8 cellular contexts compared by ENCODE assay signal in genomic region chr14:23095196-23096108, GRCh38. TPM values are rescaled to one million over a fixed set of nuclear protein-coding genes. Genes with fewer than 3 reads are reported as not detected.
DNase-seq lines count a peak whose midpoint lies in the region; ATAC-seq and TF ChIP-seq lines count a peak whose summit lies in the region.

Gene C14orf119, plus strand, starts transcription at chr14:23095505. Its CDS starts 2,154 bp downstream, at chr14:23097659.

- peak within 1 kb of the TSS; percentile 98 for H3K4ac ChIP-seq in IMR-90 (ENCODE audit: low read depth, low read length)

- TSS peak; percentile 46 for BruUV-seq in IMR-90 (replicated peaks; lab: Mats Ljungman, UMichigan)

- H3K4me3 ChIP-seq in IMR-90 (ENCODE audit: insufficient read depth, low read depth, low read length) (peak within 1 kb of the TSS; percentile 67), fibroblast of pulmonary artery (replicated peaks; ENCODE audit: low read depth, low read length) (peak within 1 kb of the TSS; percentile 70), neural cell (ENCODE audit: low read length) (peak within 1 kb of the TSS; percentile 74), transverse colon (peak within 1 kb of the TSS; percentile 65 to 93 (median 84))

- peak; percentile 41 for TF ChIP-seq EP300 in neural cell (conservative IDR thresholded peaks at IDR 0.05; ENCODE audit: poor library complexity, severe bottlenecking)
- TF ChIP-seq EP300 in transverse colon (IDR thresholded peaks at IDR 0.05; ENCODE audit: low read depth), result no peak

- H3K27me3 ChIP-seq in IMR-90 (ENCODE audit: control insufficient read depth, insufficient read depth, low read length) (no peaks in the 10 kb centered on the region), neural cell (ENCODE audit: insufficient read depth, low read depth, low read length) (no peaks in the 10 kb centered on the region), transverse colon (no peaks in the 10 kb centered on the region)

- H2BK5ac ChIP-seq in IMR-90 (ENCODE audit: low read depth, low read length, poor library complexity, severe bottlenecking), result peak within 1 kb of the TSS; percentile 95

- H4K91ac ChIP-seq in IMR-90 (ENCODE audit: insufficient read depth, low read depth, low read length), result peak within 1 kb of the TSS; percentile 96

- no peak for TF ChIP-seq CTCF in IMR-90 (conservative IDR thresholded peaks at IDR 0.05; ENCODE audit: low read depth, low read length)
- no peak for TF ChIP-seq CTCF in fibroblast of pulmonary artery (IDR thresholded peaks at IDR 0.05; ENCODE audit: low read length, missing control alignments)
- TF ChIP-seq CTCF in neural cell (IDR thresholded peaks at IDR 0.05; ENCODE audit: poor library complexity, severe bottlenecking), result no peak
- no peak for TF ChIP-seq CTCF in transverse colon (IDR thresholded peaks at IDR 0.05)

- H3K4me1 ChIP-seq in IMR-90 (ENCODE audit: control insufficient read depth, insufficient read depth, low read length), result peaks cover 3% of the 10 kb centered on the region; the same call in 1 of the 2 replicates
- H3K4me1 ChIP-seq in transverse colon, result peaks cover 22 to 39% (median 26%) of the 10 kb centered on the region in 4 donors

- in situ Hi-C loops in IMR-90 (cut with MboI; ENCODE audit: low sequenced_read_pairs), result loop anchor here (25.0 kb wide), 1 partner anchor 1042 kb away; the partner anchor contains the start of genes EMC9, FITM1, PSME1 and PSME2
- in situ Hi-C loops in transverse colon (cut with MboI; ENCODE audit: low pct_ligation_motif_present in 1 of 4, low pct_unique_long_range_greater_than_20kb in 1 of 4, low sequenced_read_pairs in 3 of 4), result no loop called here

- H2BK120ac ChIP-seq in IMR-90 (ENCODE audit: low read depth, low read length), result peak within 1 kb of the TSS; percentile 79

- H3K56ac ChIP-seq in IMR-90 (ENCODE audit: extremely low read depth, insufficient read depth, low read length), result peak within 1 kb of the TSS; percentile 94

- H2BK15ac ChIP-seq in IMR-90 (ENCODE audit: low read depth, low read length), result peak within 1 kb of the TSS; percentile 71; the same call in 1 of the 3 replicates

- H2BK20ac ChIP-seq in IMR-90 (ENCODE audit: low read depth, low read length), result peak within 1 kb of the TSS; percentile 49; the same call in 1 of the 2 replicates

- peak within 1 kb of the TSS; percentile 98 for H3K14ac ChIP-seq in IMR-90 (replicated peaks; ENCODE audit: low read depth, low read length)

- H3K23ac ChIP-seq in IMR-90 (ENCODE audit: low read depth, low read length), result peak within 1 kb of the TSS; percentile 95

- no peaks in the 10 kb centered on the region for H3F3A ChIP-seq in neural cell (ENCODE audit: insufficient read depth, low read length, poor library complexity, severe bottlenecking)

- TF ChIP-seq POLR2A in IMR-90 (IDR thresholded peaks at IDR 0.05; ENCODE audit: low read depth, low read length) (peak; percentile 91; the same call in 1 of the 2 replicates), transverse colon (IDR thresholded peaks at IDR 0.05) (peak; percentile 83)

- H3K9me1 ChIP-seq in IMR-90 (ENCODE audit: insufficient read depth, low read length), result peaks cover 11% of the 10 kb centered on the region

- H3K27ac ChIP-seq in IMR-90 (ENCODE audit: insufficient read depth, low read length), result peak within 1 kb of the TSS; percentile 97
- H3K27ac ChIP-seq in neural cell (ENCODE audit: low read length), result peak within 1 kb of the TSS; percentile 96
- H3K27ac ChIP-seq in transverse colon, result peak within 1 kb of the TSS; percentile 94 to 100 (median 98)

- DNase-seq in D341Med (ENCODE audit: low spot score) (peak; percentile 96), IMR-90 (peak; percentile 99), fibroblast of pulmonary artery (ENCODE audit: low read depth) (peak; percentile 100), transverse colon (peak; percentile 100), NCI-H446 (lab: John Stamatoyannopoulos, UW) (no peak)
- DNase-seq in activated T-cell treated with anti-CD3 and anti-CD28 coated beads, Interleukin-2, amount 50 U/mL, for 1 hour, result peak; percentile 87

- peaks cover 44% of the 10 kb centered on the region for H3K79me2 ChIP-seq in neural cell (replicated peaks; ENCODE audit: insufficient read depth, low read length)

- H3K79me1 ChIP-seq in IMR-90 (ENCODE audit: low read depth in 1 of 2, low read length in 2 of 2), result peaks cover 17 to 64% of the 10 kb centered on the region in 2 experiments; a peak in 3 of 4 replicates

- H3K9me3 ChIP-seq in IMR-90 (ENCODE audit: control insufficient read depth, insufficient read depth, low read length) (no peaks in the 10 kb centered on the region), neural cell (ENCODE audit: low read length) (no peaks in the 10 kb centered on the region), transverse colon (no peaks in the 10 kb centered on the region)

- intact Hi-C loops in IMR-90 (cut with micrococcal nuclease), result loop anchor here (2.0 kb wide), 1 partner anchor 17 kb away; no protein-coding TSS in a partner anchor
- intact Hi-C loops in transverse colon (cut with DNase I; ENCODE audit: low total_unique reads), result no loop called here

- H3K9me2 ChIP-seq in neural cell (ENCODE audit: insufficient read depth, low read length), result no peaks in the 10 kb centered on the region

- H4K8ac ChIP-seq in IMR-90 (ENCODE audit: low read depth in 2 of 2, low read length in 2 of 2), result peak within 1 kb of the TSS; percentile 88 to 98

- H2AK9ac ChIP-seq in IMR-90 (replicated peaks; ENCODE audit: low read depth, low read length, poor library complexity), result peak within 1 kb of the TSS; percentile 92

- H4K20me1 ChIP-seq in IMR-90 (ENCODE audit: insufficient read depth, low read length), result peaks cover 50% of the 10 kb centered on the region; the same call in 1 of the 2 replicates
- no peaks in the 10 kb centered on the region for H4K20me1 ChIP-seq in neural cell (ENCODE audit: insufficient read depth)

- H3K18ac ChIP-seq in IMR-90 (ENCODE audit: low read depth, low read length), result peak within 1 kb of the TSS; percentile 82

- H3K4me2 ChIP-seq in IMR-90 (ENCODE audit: low read depth, low read length) (peak within 1 kb of the TSS; percentile 99), neural cell (ENCODE audit: low read length) (peak within 1 kb of the TSS; percentile 94)

- 1% methylated on average over 20 of the region's 46 CpGs; no CpG with 5 or more reads in 1 of the 2 experiments for WGBS in IMR-90 (ENCODE audit: extremely low coverage in 2 of 2, insufficient read length in 1 of 2), 2 experiments
- 0 to 1% methylated on average over 19 to 46 of the region's 46 CpGs for WGBS in transverse colon (ENCODE audit: low coverage in 1 of 2), 2 donors

- H3K36me3 ChIP-seq in IMR-90 (ENCODE audit: control insufficient read depth, insufficient read depth, low read length) (peaks cover 14% of the 10 kb centered on the region), neural cell (ENCODE audit: insufficient read depth, low read length) (no peaks in the 10 kb centered on the region), transverse colon (peaks cover 0 to 29% (median 8%) of the 10 kb centered on the region in 4 donors)

- TF ChIP-seq RAD21 in IMR-90 (IDR thresholded peaks at IDR 0.05; ENCODE audit: low read length), result no peak
- no peak for TF ChIP-seq RAD21 in neural cell (conservative IDR thresholded peaks at IDR 0.05)

- POLR2A ChIA-PET in IMR-90 (lab: Charles Lee; ENCODE audit: unreplicated experiment), result interaction anchor here (0.5 to 1.2 kb wide), 11 partner anchors 15 to 221 kb away, joined by 3 to 9 read pairs (median 4); no protein-coding TSS in a partner anchor

- dilution Hi-C loops in IMR-90 (cut with HindIII; ENCODE audit: low sequenced_read_pairs, unreplicated experiment), result no loop called here

- H4K5ac ChIP-seq in IMR-90 (ENCODE audit: low read depth, low read length), result peak within 1 kb of the TSS; percentile 83

- H3K9ac ChIP-seq in IMR-90 (ENCODE audit: low read depth, low read length), result peak within 1 kb of the TSS; percentile 97
- peak within 1 kb of the TSS; percentile 96 for H3K9ac ChIP-seq in neural cell (ENCODE audit: low read length)

- CTCF ChIA-PET in IMR-90 (lab: Yijun Ruan, JAX), result interaction anchor here (0.6 to 3.5 kb wide), 11 partner anchors 11 to 92 kb away, joined by 3 to 19 read pairs (median 5); no protein-coding TSS in a partner anchor

- H2AFZ ChIP-seq in IMR-90 (replicated peaks; ENCODE audit: low read length, poor library complexity) (peak within 1 kb of the TSS; percentile 94), neural cell (ENCODE audit: low read depth, low read length) (peak within 1 kb of the TSS; percentile 92)

- H2AK5ac ChIP-seq in IMR-90 (ENCODE audit: low read depth, low read length), result peak within 1 kb of the TSS; percentile 94

- peak; percentile 93 for ATAC-seq in GM21528 (IDR thresholded peaks at IDR 0.05; ENCODE audit: low FRiP score, unreplicated experiment)
- ATAC-seq in IMR-90 (ENCODE audit: low read depth), result peak; percentile 91

TF ChIP-seq in IMR-90, 13 proteins besides CTCF, POLR2A, EP300 and RAD21 (continues in another document):
- TF ChIP-seq RCOR1 (IDR thresholded peaks at IDR 0.05; ENCODE audit: insufficient replicate concordance, low read length) (no peak), MAFK (IDR thresholded peaks at IDR 0.05; ENCODE audit: low read depth, low read length) (no peak), CHD1 (IDR thresholded peaks at IDR 0.05; ENCODE audit: low read depth, low read length) (no peak), NFE2L2 (IDR thresholded peaks at IDR 0.05; ENCODE audit: low read depth, low read length) (no peak)

TF ChIP-seq in neural cell, 6 proteins besides CTCF, POLR2A, EP300 and RAD21 (continues in another document):
- TF ChIP-seq MXI1 (conservative IDR thresholded peaks at IDR 0.05; ENCODE audit: poor library complexity, severe bottlenecking) (peak; percentile 96), EZH2 (IDR thresholded peaks at IDR 0.05; ENCODE audit: borderline replicate concordance, insufficient read depth, low read length, poor library complexity, severe bottlenecking) (no peak)

RNA-seq across cellular contexts. Expression of gene C14orf119, which starts in this region (rescaled TPM):
- 61.9 and 83.7 TPM in 2 replicates for total RNA-seq in IMR-90 (2012; rRNA removed)
- 74.0 and 86.3 TPM in 2 replicates for polyA plus RNA-seq in IMR-90 (2012; rRNA removed)
- polyA plus RNA-seq in IMR-90 (2012; cell fraction: cytosol; rRNA removed), result 36.7 and 38.7 TPM in 2 replicates
- 13.9 and 46.2 TPM in 2 replicates for polyA plus RNA-seq in IMR-90 (2012; cell fraction: nucleus; rRNA removed; ENCODE audit: low replicate concordance)
- polyA plus RNA-seq in neural cell, result 23.3 and 26.4 TPM in 2 replicates
- polyA minus RNA-seq in neural cell, result 14.6 and 19.2 TPM in 2 replicates
- total RNA-seq in transverse colon, result 10 to 100 TPM in 3 of 4 donors, 1 to 10 TPM in 1; 3.6 to 33.7 (median 32.0) TPM

Comparison
In these comparisons a context has a peak if more than half of its experiments do, and no peak if none do; other contexts are left out.
1. DNase-seq: peak in D341Med (single experiment), IMR-90 (single experiment), activated T-cell treated with anti-CD3 and anti-CD28 coated beads, Interleukin-2, amount 50 U/mL, for 1 hour (single experiment), fibroblast of pulmonary artery (single experiment) and transverse colon (single experiment); none in NCI-H446 (0 of 2).
2. Peak in every context shown above with its lines, with median percentiles within 50 percentile points of each other: H3K27ac ChIP-seq and H3K4me3 ChIP-seq.